17 cellular contexts compared by ENCODE assay signal in genomic region chr14:60206837-60207533, GRCh38. TPM values are rescaled to one million over a fixed set of nuclear protein-coding genes. Genes with fewer than 3 reads are reported as not detected.
DNase-seq lines count a peak whose midpoint lies in the region; ATAC-seq, FAIRE-seq and TF ChIP-seq lines count a peak whose summit lies in the region.
"Had no signal": no experiment of that assay in that cellular context is flagged by ENCODE, and none has a peak within 500 bp of the region (broad histone marks: within the 10 kb centered on the region; RNA-seq: fewer than 3 reads in every experiment).

No MANE protein-coding gene starts in this region.

- no peaks in the 10 kb centered on the region for H3K36me3 ChIP-seq in gastroesophageal sphincter

- ATAC-seq in GM19025 (IDR thresholded peaks at IDR 0.05; ENCODE audit: low read depth, unreplicated experiment) (peak; percentile 43), HG02884 (IDR thresholded peaks at IDR 0.05; ENCODE audit: unreplicated experiment) (peak; percentile 40), gastroesophageal sphincter (no peak)
- ATAC-seq: WTC11 had no signal

- DNase-seq in GM12891 (ENCODE audit: insufficient read length, low spot score) (no peak), MV-4-11 (lab: John Stamatoyannopoulos, UW) (peak; percentile 83), NCI-H2107 treated with DMSO at 0.1 percent for 48 hours (lab: John Stamatoyannopoulos, UW; ENCODE audit: unreplicated experiment) (no peak), D721Med (ENCODE audit: insufficient read length, low spot score) (no peak), urothelium cell line (ENCODE audit: low spot score) (no peak)
- DNase-seq: DMS153; foreskin fibroblast; NCI-H1105 treated with DMSO at 0.1 percent for 48 hours; NCI-H524 treated with DMSO at 0.1 percent for 48 hours; stimulated activated CD4-positive, alpha-beta T cell treated with anti-CD3 and anti-CD28 coated beads, Interleukin-4, amount 100 ng/mL, for 24 hours had no signal

- H3K27me3 ChIP-seq in gastroesophageal sphincter: no peaks in the 10 kb centered on the region

- H3K9me3 ChIP-seq in gastroesophageal sphincter: no peaks in the 10 kb centered on the region

- no peak for TF ChIP-seq EP300 in gastroesophageal sphincter (IDR thresholded peaks at IDR 0.05)

- WGBS in gastroesophageal sphincter (ENCODE audit: low coverage in 1 of 2), 2 donors: 83 to 86% methylated on average over 4 to 5 of the region's 6 CpGs

- no peak overlapping the region for H3K27ac ChIP-seq in gastroesophageal sphincter

- TF ChIP-seq POLR2A in GM12891 (IDR thresholded peaks at IDR 0.05; ENCODE audit: low read depth, low read length) (0 out of 2 replicates have a peak, but pooled peaks have one; percentile 30), gastroesophageal sphincter (IDR thresholded peaks at IDR 0.05) (no peak)

- TF ChIP-seq CTCF in D721Med (IDR thresholded peaks at IDR 0.05; ENCODE audit: insufficient read depth, missing control alignments) (no peak), gastroesophageal sphincter (IDR thresholded peaks at IDR 0.05) (no peak)

- no peaks in the 10 kb centered on the region for H3K4me1 ChIP-seq in gastroesophageal sphincter

- no peak overlapping the region for H3K4me3 ChIP-seq in gastroesophageal sphincter

- FAIRE-seq in GM12891 (lab: Jason Lieb, UNC) (peak; percentile 70), D721Med (lab: Jason Lieb, UNC) (no peak), urothelium cell line (lab: Jason Lieb, UNC) (no peak)
- FAIRE-seq: astrocyte, H1, keratinocyte had no signal

TF ChIP-seq in GM12891, 5 proteins besides CTCF, POLR2A, EP300 and RAD21:
- TF ChIP-seq POU2F2 (IDR thresholded peaks at IDR 0.05; ENCODE audit: low read depth, low read length): no peak; the same call in 1 of the 2 replicates
- TF ChIP-seq TAF1 (IDR thresholded peaks at IDR 0.05; ENCODE audit: low read depth, low read length): no peak
- no peak for TF ChIP-seq SPI1 (IDR thresholded peaks at IDR 0.05; ENCODE audit: low read depth, low read length)
- TF ChIP-seq PAX5 (IDR thresholded peaks at IDR 0.05; ENCODE audit: insufficient read depth, low read length, severe bottlenecking): no peak
- no peak for TF ChIP-seq POLR2AphosphoS5 (IDR thresholded peaks at IDR 0.05; ENCODE audit: low read depth, low read length)
TF ChIP-seq in GM12891: peak in this region for 0.

RNA-seq across cellular contexts. Expression of gene DHRS7, which starts 41.8 kb away (rescaled TPM):
- 60.9 TPM for polyA plus RNA-seq in GM12891 (2012; ENCODE audit: low read depth, missing spikeins)
- total RNA-seq in gastroesophageal sphincter: 10 to 100 TPM; 55.1 to 92.4 (median 60.6) TPM

RNA-seq across cellular contexts. Expression of gene PPM1A, which starts 42.0 kb away (rescaled TPM):
- polyA plus RNA-seq in GM12891 (2012; ENCODE audit: low read depth, missing spikeins): 40.1 TPM
- 10 to 100 TPM; 57.1 to 82.2 (median 70.0) TPM for total RNA-seq in gastroesophageal sphincter
